21 cellular contexts compared by ENCODE assay signal in genomic region chr4:185799442-185799841, GRCh38. TPM values are rescaled to one million over a fixed set of nuclear protein-coding genes. Genes with fewer than 3 reads are reported as not detected.
"Had no signal": no experiment of that assay in that cellular context is flagged by ENCODE, and none has a peak within 500 bp of the region (broad histone marks: within the 10 kb centered on the region; RNA-seq: fewer than 3 reads in every experiment).

No MANE protein-coding gene starts in this region.

- H3K4me1 ChIP-seq: colonic mucosa, uterus had no signal

- H3K9me3 ChIP-seq: colonic mucosa, right lobe of liver, spleen, uterus had no signal

- H3K36me3 ChIP-seq: colonic mucosa, right lobe of liver, spleen, uterus had no signal

- H3K4me3 ChIP-seq: colonic mucosa, right lobe of liver, spleen, uterus had no signal

- ATAC-seq: naive thymus-derived CD8-positive, alpha-beta T cell; stimulated activated memory B cell treated with anti-CD40 and anti-IgM and Interleukin-4, amounts not matched to agents 10 μg/mL and 1 μg/mL and 100 μg/mL, for 72 hours had no signal

- FAIRE-seq: endothelial cell of umbilical vein, keratinocyte had no signal

- H3K27me3 ChIP-seq: colonic mucosa, right lobe of liver, spleen, uterus had no signal

- DNase-seq: caudate nucleus; colonic mucosa; dermis blood vessel endothelial cell; endodermal cell; erythroblast; foreskin melanocyte; head of caudate nucleus; immature natural killer cell; mammary epithelial cell; naive thymus-derived CD8-positive, alpha-beta T cell; posterior cingulate gyrus; right lobe of liver; spleen; stimulated activated CD4-positive, alpha-beta T cell treated with anti-CD3 and anti-CD28 coated beads, Interleukin-15, amount 100 ng/mL, for 24 hours; stimulated activated CD4-positive, alpha-beta T cell treated with anti-CD3 and anti-CD28 coated beads, Interleukin-1b, Interleukin-23, amount 100 ng/mL, for 48 hours; stimulated activated CD4-positive, alpha-beta T cell treated with anti-CD3 and anti-CD28 coated beads, Interleukin-4, amount 100 ng/mL, for 24 hours; trophoblast cell; uterus had no signal

- H3K27ac ChIP-seq: colonic mucosa, right lobe of liver, spleen, uterus had no signal

RNA-seq across cellular contexts. Expression of gene SORBS2, which starts 12.6 kb away (rescaled TPM):
- total RNA-seq: naive thymus-derived CD8-positive, alpha-beta T cell had no signal
